Comparison of ENCODE assay signal across 8 cellular contexts in genomic region chr6:138128096-138128495, GRCh38. TPM values are rescaled to one million over a fixed set of nuclear protein-coding genes. Genes with fewer than 3 reads are reported as not detected.
"Had no signal": no experiment of that assay in that cellular context is flagged by ENCODE, and none has a peak within 500 bp of the region (broad histone marks: within the 10 kb centered on the region; RNA-seq: fewer than 3 reads in every experiment).

No MANE protein-coding gene starts in this region.

- H3K4me3 Mint-ChIP-seq: GM23338, H9, IgD-negative memory B cell had no signal

- DNase-seq: H9, HCEC 1CT had no signal

- H3K4me3 ChIP-seq: GM23338 had no signal

- FAIRE-seq: H1, H54, HepG2 had no signal

- H3K4me1 Mint-ChIP-seq: IgD-negative memory B cell had no signal

- H3K4me2 ChIP-seq: GM23338 had no signal

- H3K27ac Mint-ChIP-seq: GM23338, H9, IgD-negative memory B cell had no signal

- ATAC-seq: GM23338, HepG2 had no signal

- H3K27ac ChIP-seq: HL-60 had no signal

- H3K36me3 Mint-ChIP-seq: IgD-negative memory B cell had no signal

RNA-seq across cellular contexts. Expression of gene ARFGEF3, which starts 33.6 kb away (rescaled TPM):
- polyA plus RNA-seq: IgD-negative memory B cell had no signal
